Comparison of ENCODE assay signal across 23 cellular contexts in genomic region chr18:3124822-3125221, GRCh38.
"Had no signal": no experiment of that assay in that cellular context is flagged by ENCODE, and none has a peak within 500 bp of the region (broad histone marks: within the 10 kb centered on the region; RNA-seq: fewer than 3 reads in every experiment).

No MANE protein-coding gene starts in this region.

- H3K27ac Mint-ChIP-seq: stimulated activated effector memory CD8-positive, alpha-beta T cell treated with anti-CD3 and anti-CD28 coated beads, Interleukin-12 subunit alpha, Interleukin-12 subunit beta, amount 100 ng/mL, for 72 hours; stimulated activated memory B cell treated with anti-CD40 and anti-IgM and Interleukin-4, amounts not matched to agents 10 μg/mL and 1 μg/mL and 100 μg/mL, for 72 hours; stimulated activated naive B cell treated with anti-CD40 and anti-IgM and Interleukin-4, amounts not matched to agents 10 μg/mL and 1 μg/mL and 100 μg/mL, for 72 hours; stimulated activated naive CD8-positive, alpha-beta T cell treated with anti-CD3 and anti-CD28 coated beads, Interleukin-15, amount 100 ng/mL, for 72 hours; stimulated activated naive CD8-positive, alpha-beta T cell treated with anti-CD3 and anti-CD28 coated beads, Interleukin-15, Interleukin-2, amounts not matched to agents 100 ng/mL and 50 ng/mL, for 24 hours; type B pancreatic cell had no signal

- H3K9me3 Mint-ChIP-seq: stimulated activated effector memory CD8-positive, alpha-beta T cell treated with anti-CD3 and anti-CD28 coated beads, Interleukin-12 subunit alpha, Interleukin-12 subunit beta, amount 100 ng/mL, for 72 hours; stimulated activated naive CD8-positive, alpha-beta T cell treated with anti-CD3 and anti-CD28 coated beads, Interleukin-15, amount 100 ng/mL, for 72 hours; stimulated activated naive CD8-positive, alpha-beta T cell treated with anti-CD3 and anti-CD28 coated beads, Interleukin-15, Interleukin-2, amounts not matched to agents 100 ng/mL and 50 ng/mL, for 24 hours had no signal

- ATAC-seq: stimulated activated effector memory CD8-positive, alpha-beta T cell treated with anti-CD3 and anti-CD28 coated beads, Interleukin-12 subunit alpha, Interleukin-12 subunit beta, amount 100 ng/mL, for 72 hours; stimulated activated memory B cell treated with anti-CD40 and anti-IgM and Interleukin-4, amounts not matched to agents 10 μg/mL and 1 μg/mL and 100 μg/mL, for 72 hours; stimulated activated naive B cell treated with anti-CD40 and anti-IgM and Interleukin-4, amounts not matched to agents 10 μg/mL and 1 μg/mL and 100 μg/mL, for 72 hours; stimulated activated naive CD8-positive, alpha-beta T cell treated with anti-CD3 and anti-CD28 coated beads, Interleukin-15, amount 100 ng/mL, for 72 hours; stimulated activated naive CD8-positive, alpha-beta T cell treated with anti-CD3 and anti-CD28 coated beads, Interleukin-15, Interleukin-2, amounts not matched to agents 100 U/mL and 50 U/mL, for 24 hours; upper lobe of right lung had no signal

- DNase-seq: stimulated activated CD4-positive, alpha-beta T cell treated with anti-CD3 and anti-CD28 coated beads, Interleukin-2, amount 100 ng/mL, for 48 hours; stimulated activated CD4-positive, alpha-beta T cell treated with anti-CD3 and anti-CD28 coated beads, Interleukin-4, amount 100 ng/mL, for 1 hour; stimulated activated CD4-positive, alpha-beta T cell treated with anti-CD3 and anti-CD28 coated beads, Interleukin-4, amount 100 ng/mL, for 24 hours; stimulated activated CD4-positive, alpha-beta T cell treated with anti-CD3 and anti-CD28 coated beads, Interleukin-4, amount 100 ng/mL, for 4 hours; stimulated activated CD8-positive, alpha-beta memory T cell treated with anti-CD3 and anti-CD28 coated beads, Interleukin-4, amount 100 ng/mL, for 48 hours; stimulated activated naive B cell treated with anti-CD40 and anti-IgM and Interleukin-4, amounts not matched to agents 10 μg/mL and 1 μg/mL and 100 μg/mL, for 72 hours; stimulated activated naive CD4-positive, alpha-beta T cell; stimulated activated naive CD4-positive, alpha-beta T cell treated with Interleukin-2 at 50 U/mL for 16 hours; stimulated activated naive CD8-positive, alpha-beta T cell treated with anti-CD3 and anti-CD28 coated beads, Interleukin-15, amount 100 ng/mL, for 72 hours; stimulated activated naive CD8-positive, alpha-beta T cell treated with anti-CD3 and anti-CD28 coated beads, Interleukin-15, Interleukin-2, amounts not matched to agents 100 U/mL and 50 U/mL, for 24 hours; stomach; substantia nigra; testis; thyroid gland; tibial artery; transverse colon; trophoblast cell; upper lobe of right lung; uterus had no signal

- H3K27me3 Mint-ChIP-seq: stimulated activated memory B cell treated with anti-CD40 and anti-IgM and Interleukin-4, amounts not matched to agents 10 μg/mL and 1 μg/mL and 100 μg/mL, for 72 hours; stimulated activated naive B cell treated with anti-CD40 and anti-IgM and Interleukin-4, amounts not matched to agents 10 μg/mL and 1 μg/mL and 100 μg/mL, for 72 hours; stimulated activated naive CD8-positive, alpha-beta T cell treated with anti-CD3 and anti-CD28 coated beads, Interleukin-15, amount 100 ng/mL, for 72 hours; type B pancreatic cell had no signal

- H3K36me3 Mint-ChIP-seq: stimulated activated effector memory CD8-positive, alpha-beta T cell treated with anti-CD3 and anti-CD28 coated beads, Interleukin-12 subunit alpha, Interleukin-12 subunit beta, amount 100 ng/mL, for 72 hours had no signal

- H3K4me3 Mint-ChIP-seq: stimulated activated effector memory CD8-positive, alpha-beta T cell treated with anti-CD3 and anti-CD28 coated beads, Interleukin-12 subunit alpha, Interleukin-12 subunit beta, amount 100 ng/mL, for 72 hours; stimulated activated memory B cell treated with anti-CD40 and anti-IgM and Interleukin-4, amounts not matched to agents 10 μg/mL and 1 μg/mL and 100 μg/mL, for 72 hours; stimulated activated naive B cell treated with anti-CD40 and anti-IgM and Interleukin-4, amounts not matched to agents 10 μg/mL and 1 μg/mL and 100 μg/mL, for 72 hours; stimulated activated naive CD8-positive, alpha-beta T cell treated with anti-CD3 and anti-CD28 coated beads, Interleukin-15, amount 100 ng/mL, for 72 hours; stimulated activated naive CD8-positive, alpha-beta T cell treated with anti-CD3 and anti-CD28 coated beads, Interleukin-15, Interleukin-2, amounts not matched to agents 100 ng/mL and 50 ng/mL, for 24 hours; type B pancreatic cell had no signal
